In the genomic region with DNA sequence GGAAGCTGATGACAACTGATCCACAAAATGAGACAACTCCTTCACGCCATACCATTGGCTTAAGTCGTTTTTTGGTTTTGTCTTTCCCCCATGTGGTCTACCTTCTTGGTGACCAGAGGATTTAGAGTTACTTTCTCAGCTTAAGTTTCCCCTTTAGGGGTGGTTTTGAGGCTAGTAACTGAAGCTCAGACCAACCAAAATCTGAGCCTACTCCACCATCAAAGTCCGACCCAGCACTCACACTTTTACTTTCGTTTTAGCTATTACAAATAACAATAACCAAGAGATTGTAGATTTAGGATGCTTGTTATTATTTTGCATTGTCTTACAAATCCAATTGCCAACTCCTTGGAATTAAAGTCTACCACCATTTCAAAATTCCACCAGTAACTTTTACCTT, we compare ENCODE assay signal across 15 cellular contexts.
DNase-seq lines count a peak whose midpoint lies in the region; ATAC-seq, FAIRE-seq and TF ChIP-seq lines count a peak whose summit lies in the region.
"Had no signal": no experiment of that assay in that cellular context is flagged by ENCODE, and none has a peak within 500 bp of the region (broad histone marks: within the 10 kb centered on the region; RNA-seq: fewer than 3 reads in every experiment).

No MANE protein-coding gene starts in this region.

- H4K20me1 ChIP-seq in OCI-LY1 (ENCODE audit: insufficient read depth, low read length) (no peaks in the 10 kb centered on the region), K562 (replicated peaks; ENCODE audit: control insufficient read depth, insufficient read depth, low read length) (no peaks in the 10 kb centered on the region)

- H3K4me1 ChIP-seq in OCI-LY1 (ENCODE audit: insufficient read depth, low read length, severe bottlenecking) (no peaks in the 10 kb centered on the region), K562 (replicated peaks in 1 of 2; ENCODE audit: control insufficient read depth in 2 of 2, insufficient read depth in 2 of 2, low read length in 2 of 2) (no peaks in the 10 kb centered on the region; a peak in 2 of 5 replicates)
- H3K4me1 ChIP-seq: adrenal gland had no signal

- intact Hi-C loops in K562 (cut with micrococcal nuclease) (no loop called here), cardiac septum (cut with DNase I) (no loop called here)

- no peaks in the 10 kb centered on the region for H3F3A ChIP-seq in OCI-LY1 (ENCODE audit: insufficient read depth, low read length)

- H3K27me3 Mint-ChIP-seq in activated naive CD4-positive, alpha-beta T cell treated with anti-CD3 and anti-CD28 coated beads, Interleukin-2, amount 10 ng/mL, durations not matched to agents 7 days and 5 days = peaks cover 2% of the 10 kb centered on the region
- peaks cover 6% of the 10 kb centered on the region for H3K27me3 Mint-ChIP-seq in nephron progenitor cell (ENCODE audit: low read depth, poor library complexity)

- H3K9ac ChIP-seq in OCI-LY1 (ENCODE audit: low read length) (no peak overlapping the region), K562 (ENCODE audit: insufficient read depth in 1 of 2, low read depth in 2 of 2, low read length in 2 of 2) (peak overlapping the region in 1 of 2 experiments; percentile 45; a peak in 2 of 4 replicates)

- POLR2A ChIA-PET in K562 (lab: Yijun Ruan, JAX) = no interaction called here

- H3K27ac Mint-ChIP-seq in activated naive CD4-positive, alpha-beta T cell treated with anti-CD3 and anti-CD28 coated beads, Interleukin-2, amount 10 ng/mL, durations not matched to agents 7 days and 5 days = peak overlapping the region; percentile 88
- H3K27ac Mint-ChIP-seq in nephron progenitor cell = no peak overlapping the region

- in situ Hi-C loops in K562 (cut with MboI) = no loop called here

- H3K4me2 ChIP-seq in OCI-LY1 (ENCODE audit: low read length) (peak overlapping the region; percentile 47; the same call in 1 of the 2 replicates), K562 (ENCODE audit: insufficient read depth, low read length) (peak overlapping the region; percentile 71)

- peaks cover 5% of the 10 kb centered on the region for H3K36me3 Mint-ChIP-seq in activated naive CD4-positive, alpha-beta T cell treated with anti-CD3 and anti-CD28 coated beads, Interleukin-2, amount 10 ng/mL, durations not matched to agents 7 days and 5 days
- no peaks in the 10 kb centered on the region for H3K36me3 Mint-ChIP-seq in nephron progenitor cell (ENCODE audit: low read depth)

- H3K9me1 ChIP-seq in K562 (ENCODE audit: control insufficient read depth, insufficient read depth, low read length) = no peaks in the 10 kb centered on the region

- H3K9me2 ChIP-seq in OCI-LY1 (ENCODE audit: low read depth, low read length) = no peaks in the 10 kb centered on the region

- TF ChIP-seq POLR2A in K562 (conservative IDR thresholded peaks at IDR 0.05) = no peak

- H3K9me3 ChIP-seq in OCI-LY1 (ENCODE audit: low read length) (no peaks in the 10 kb centered on the region), K562 (replicated peaks; ENCODE audit: control insufficient read depth, insufficient read depth, low read depth, low read length) (no peaks in the 10 kb centered on the region)
- H3K9me3 ChIP-seq: adrenal gland had no signal

- H3K27me3 ChIP-seq in OCI-LY1 (ENCODE audit: insufficient read depth, low read length) = 0 out of 2 replicates have a peak, but pooled peaks cover 4% of the 10 kb centered on the region
- H3K27me3 ChIP-seq in K562 (ENCODE audit: control insufficient read depth in 2 of 2, insufficient read depth in 2 of 2, low read length in 2 of 2) = no peaks in the 10 kb centered on the region; a peak in 2 of 5 replicates
- H3K27me3 ChIP-seq: adrenal gland had no signal

- peak overlapping the region; percentile 63 for H3K4me3 Mint-ChIP-seq in activated naive CD4-positive, alpha-beta T cell treated with anti-CD3 and anti-CD28 coated beads, Interleukin-2, amount 10 ng/mL, durations not matched to agents 7 days and 5 days
- H3K4me3 Mint-ChIP-seq in nephron progenitor cell = no peak overlapping the region

- H2AFZ ChIP-seq in OCI-LY1 (ENCODE audit: low read length) = no peak overlapping the region
- peak overlapping the region; percentile 94 for H2AFZ ChIP-seq in K562 (ENCODE audit: low read depth, low read length)

- WGBS in K562 (ENCODE audit: insufficient coverage, low coverage, missing lambda C conversion rate) = 4% methylated on average over 4 of the region's 4 CpGs

- peak overlapping the region; percentile 15 for H3K4me3 ChIP-seq in OCI-LY1 (ENCODE audit: low read depth, low read length, poor library complexity, severe bottlenecking)
- H3K4me3 ChIP-seq in K562 = peak overlapping the region; percentile 32
- H3K4me3 ChIP-seq: adrenal gland, lung had no signal

- TF ChIP-seq CTCF in OCI-LY1 (IDR thresholded peaks at IDR 0.05; ENCODE audit: low read length) (no peak), K562 (IDR thresholded peaks at IDR 0.05 in 2 of 3, conservative IDR thresholded peaks at IDR 0.05 in 1 of 3; ENCODE audit: insufficient read depth in 2 of 3, low read depth in 1 of 3, low read length in 3 of 3) (no peak), nephron progenitor cell (IDR thresholded peaks at IDR 0.05) (no peak)

- H3K27ac ChIP-seq in OCI-LY1 (ENCODE audit: low read depth, low read length, poor library complexity, severe bottlenecking) (no peak overlapping the region), K562 (ENCODE audit: extremely low read depth, low read depth, low read length) (peak overlapping the region; percentile 16; the same call in 1 of the 3 replicates)
- H3K27ac ChIP-seq: adrenal gland had no signal

- peak; percentile 48 for FAIRE-seq in K562 (lab: Jason Lieb, UNC)
- FAIRE-seq: H1 had no signal

- no peaks in the 10 kb centered on the region for H3K36me3 ChIP-seq in OCI-LY1 (ENCODE audit: insufficient read depth, low read length)
- no peaks in the 10 kb centered on the region for H3K36me3 ChIP-seq in K562 (ENCODE audit: control insufficient read depth, insufficient read depth, low read length)
- H3K36me3 ChIP-seq: adrenal gland had no signal

- no TSS peak for BruUV-seq in K562 (replicated peaks; lab: Mats Ljungman, UMichigan)

- no peak for TF ChIP-seq EP300 in K562 (IDR thresholded peaks at IDR 0.05; ENCODE audit: low read length)

- peak; percentile 58 for ATAC-seq in K562
- ATAC-seq in HG02870 (IDR thresholded peaks at IDR 0.05; ENCODE audit: unreplicated experiment) = no peak

- TF ChIP-seq RAD21 in K562 (CRISPR knock-in tag; conservative IDR thresholded peaks at IDR 0.05 in 1 of 2, IDR thresholded peaks at IDR 0.05 in 1 of 2) = no peak

- peak; percentile 38 for DNase-seq in activated naive CD4-positive, alpha-beta T cell treated with anti-CD3 and anti-CD28 coated beads, Interleukin-2, amount 10 ng/mL, durations not matched to agents 7 days and 5 days
- DNase-seq in activated naive CD4-positive, alpha-beta T cell treated with anti-CD3 and anti-CD28 coated beads, Interleukin-2, amount 50 U/mL, for 16 hours = no peak
- DNase-seq in K562 (ENCODE audit: extremely low read depth in 1 of 4, low spot score in 3 of 4) (no peak), cardiac septum (ENCODE audit: low spot score) (no peak), T-helper 9 cell (no peak), nephron progenitor cell (no peak)
- DNase-seq: activated CD4-positive, CD25-positive, alpha-beta regulatory T cell; adrenal gland; effector CD8-positive, alpha-beta T cell; NCI-H2107; posterior cingulate gyrus had no signal

- no peaks in the 10 kb centered on the region for H3K79me2 ChIP-seq in OCI-LY1 (ENCODE audit: insufficient read depth, low read length)
- no peaks in the 10 kb centered on the region for H3K79me2 ChIP-seq in K562 (ENCODE audit: control insufficient read depth, insufficient read depth, low read length)

- peaks cover 24% of the 10 kb centered on the region for H3K4me1 Mint-ChIP-seq in activated naive CD4-positive, alpha-beta T cell treated with anti-CD3 and anti-CD28 coated beads, Interleukin-2, amount 10 ng/mL, durations not matched to agents 7 days and 5 days
- H3K4me1 Mint-ChIP-seq in nephron progenitor cell = no peaks in the 10 kb centered on the region

- CTCF ChIA-PET in activated naive CD4-positive, alpha-beta T cell treated with anti-CD3 and anti-CD28 coated beads, Interleukin-2, amount 10 ng/mL, durations not matched to agents 7 days and 5 days (lab: Charles Lee) = interaction anchor here (0.7 to 0.9 kb wide), 2 partner anchors 15 to 23 kb away, joined by 3 read pairs; no protein-coding TSS in a partner anchor
- CTCF ChIA-PET in K562 (lab: Yijun Ruan, JAX; ENCODE audit: low intra/inter-chr PET ratio) = no interaction called here

- no peaks in the 10 kb centered on the region for H3K9me3 Mint-ChIP-seq in activated naive CD4-positive, alpha-beta T cell treated with anti-CD3 and anti-CD28 coated beads, Interleukin-2, amount 10 ng/mL, durations not matched to agents 7 days and 5 days
- H3K9me3 Mint-ChIP-seq in nephron progenitor cell = no peaks in the 10 kb centered on the region

TF ChIP-seq in K562, 482 proteins besides CTCF, POLR2A, EP300 and RAD21:
- TF ChIP-seq ZNF639 (CRISPR knock-in tag; conservative IDR thresholded peaks at IDR 0.05 in 1 of 2, IDR thresholded peaks at IDR 0.05 in 1 of 2) (peak in 1 of 2 experiments; percentile 50; a peak in 1 of 4 replicates), ZNF23 (CRISPR knock-in tag; IDR thresholded peaks at IDR 0.05) (0 out of 2 replicates have a peak, but pooled peaks have one; percentile 22), ZBTB33 (CRISPR knock-in tag; IDR thresholded peaks at IDR 0.05) (no peak)
